Comparison of ENCODE assay signal across 5 cellular contexts in genomic region chr1:160388406-160388805, GRCh38. TPM values are rescaled to one million over a fixed set of nuclear protein-coding genes. Genes with fewer than 3 reads are reported as not detected.
"Had no signal": no experiment of that assay in that cellular context is flagged by ENCODE, and none has a peak within 500 bp of the region (broad histone marks: within the 10 kb centered on the region; RNA-seq: fewer than 3 reads in every experiment).

No MANE protein-coding gene starts in this region.

RNA-seq across cellular contexts. Expression of gene NHLH1, which starts 21.5 kb away (rescaled TPM):
- total RNA-seq: PC-3, Right ventricle myocardium inferior, Right ventricle myocardium superior, RPMI7951, SK-MEL-5 had no signal
